ENCODE assay signal across 8 cellular contexts in genomic region chr16:49855280-49855821, GRCh38. TPM values are rescaled to one million over a fixed set of nuclear protein-coding genes. Genes with fewer than 3 reads are reported as not detected.
A peak's percentile ranks its signal among the peaks of the same experiment; 100 is the strongest.
DNase-seq lines count a peak whose midpoint lies in the region; ATAC-seq and TF ChIP-seq lines count a peak whose summit lies in the region.

No MANE protein-coding gene starts in this region.

- H3K4me1 Mint-ChIP-seq in nephron, result peaks cover 51% of the 10 kb centered on the region

- CTCF ChIA-PET in Panc1 (lab: Charles Lee), result no interaction called here

- peak overlapping the region; percentile 48 for H3K4me3 ChIP-seq in AG10803 (ENCODE audit: low read length)
- H3K4me3 ChIP-seq in Panc1 (ENCODE audit: low read depth in 2 of 2, low read length in 2 of 2), result peak overlapping the region; percentile 33 to 41
- H3K4me3 ChIP-seq in fibroblast of villous mesenchyme (ENCODE audit: low read depth, low read length), result peak overlapping the region; percentile 54
- peak overlapping the region; percentile 74 to 86 for H3K4me3 ChIP-seq in tibial artery

- no peak overlapping the region for H3K27ac ChIP-seq in Panc1 (ENCODE audit: low read length)
- peak overlapping the region; percentile 86 to 89 for H3K27ac ChIP-seq in tibial artery

- TF ChIP-seq CTCF in AG10803 (conservative IDR thresholded peaks at IDR 0.05; ENCODE audit: low read length), result no peak
- no peak for TF ChIP-seq CTCF in Panc1 (IDR thresholded peaks at IDR 0.05)
- no peak for TF ChIP-seq CTCF in fibroblast of villous mesenchyme (IDR thresholded peaks at IDR 0.05; ENCODE audit: insufficient read depth, low read depth, low read length)
- TF ChIP-seq CTCF in nephron (IDR thresholded peaks at IDR 0.05; ENCODE audit: unreplicated experiment in 3 of 3), result no peak
- TF ChIP-seq CTCF in tibial artery (IDR thresholded peaks at IDR 0.05), result no peak

- no peaks in the 10 kb centered on the region for H3K9me3 Mint-ChIP-seq in nephron

- DNase-seq in AG10803 (ENCODE audit: low read depth), result peak; percentile 67
- no peak for DNase-seq in Panc1 (ENCODE audit: low read depth, low spot score)
- DNase-seq in activated gamma-delta T cell (lab: John Stamatoyannopoulos, UW), result peak; percentile 39
- peak; percentile 69 for DNase-seq in fibroblast of villous mesenchyme (ENCODE audit: low read depth)
- DNase-seq in tibial artery, result peak; percentile 82 to 95

- peak overlapping the region; percentile 46 to 76 (median 72) for H3K4me3 Mint-ChIP-seq in nephron

- no TSS peak for BruUV-seq in Panc1 (replicated peaks; lab: Mats Ljungman, UMichigan)

- peaks cover 5% of the 10 kb centered on the region for H3K27me3 Mint-ChIP-seq in nephron (ENCODE audit: low read depth)

- H3K36me3 ChIP-seq in Panc1 (ENCODE audit: control insufficient read depth, insufficient read depth, low read length) (no peaks in the 10 kb centered on the region), tibial artery (no peaks in the 10 kb centered on the region)

- H3K9me3 ChIP-seq in Panc1 (ENCODE audit: control insufficient read depth, insufficient read depth, low read depth, low read length) (no peaks in the 10 kb centered on the region), tibial artery (no peaks in the 10 kb centered on the region)

- ATAC-seq in GM19395 (IDR thresholded peaks at IDR 0.05; ENCODE audit: unreplicated experiment) (peak; percentile 61), HG03571 (IDR thresholded peaks at IDR 0.05; ENCODE audit: unreplicated experiment) (peak; percentile 56), Panc1 (peak; percentile 71)

- POLR2A ChIA-PET in Panc1 (lab: Charles Lee), result no interaction called here

- no peaks in the 10 kb centered on the region for H3K36me3 Mint-ChIP-seq in nephron (ENCODE audit: low read depth)

- H3K27me3 ChIP-seq in Panc1 (ENCODE audit: control insufficient read depth, insufficient read depth, low read length), result peaks cover 6% of the 10 kb centered on the region
- H3K27me3 ChIP-seq in tibial artery, result no peaks in the 10 kb centered on the region

- in situ Hi-C loops in Panc1 (cut with HindIII; ENCODE audit: low pct_unique_long_range_greater_than_20kb, low sequenced_read_pairs), result no loop called here

- intact Hi-C loops in Panc1 (cut with micrococcal nuclease; ENCODE audit: unreplicated experiment), result no loop called here
- intact Hi-C loops in tibial artery (cut with DNase I; ENCODE audit: low total_unique reads), result loop anchor here (2.0 to 10.0 kb wide), 4 partner anchors 21 to 889 kb away; partner anchors contain the start of gene CYLD

- H3K4me1 ChIP-seq in Panc1 (ENCODE audit: control insufficient read depth, insufficient read depth, low read length) (no peaks in the 10 kb centered on the region), tibial artery (peaks cover 0 to 47% (median 34%) of the 10 kb centered on the region in 4 donors)

- H3K27ac Mint-ChIP-seq in nephron, result peak overlapping the region in 2 of 3 experiments; percentile 33 to 98

RNA-seq across cellular contexts. Expression of gene ZNF423, which starts 0.6 kb away (rescaled TPM):
- 0.49 TPM for total RNA-seq in Panc1 (2021; ENCODE audit: unreplicated experiment)
- 0.10 TPM for polyA plus RNA-seq in Panc1 (2012; ENCODE audit: insufficient read length)
- 0.32 and 0.43 TPM in 2 replicates for total RNA-seq in fibroblast of villous mesenchyme
